20 cellular contexts compared by ENCODE assay signal in genomic region chr2:15092691-15093090, GRCh38.
A peak's percentile ranks its signal among the peaks of the same experiment; 100 is the strongest.
DNase-seq lines count a peak whose midpoint lies in the region; ATAC-seq and TF ChIP-seq lines count a peak whose summit lies in the region.
"Had no signal": no experiment of that assay in that cellular context is flagged by ENCODE, and none has a peak within 500 bp of the region (broad histone marks: within the 10 kb centered on the region; RNA-seq: fewer than 3 reads in every experiment).

No MANE protein-coding gene starts in this region.

- DNase-seq in AG04450 (ENCODE audit: low read depth, low spot score) (no peak), HS-27A (ENCODE audit: low read depth) (peak; percentile 29), amniotic epithelial cell (ENCODE audit: low read depth) (peak; percentile 52), fibroblast of the conjunctiva (ENCODE audit: low read depth) (peak; percentile 16), left ventricle myocardium superior (no peak), amniotic stem cell (lab: John Stamatoyannopoulos, UW) (no peak)
- DNase-seq: activated CD4-positive, alpha-beta T cell treated with anti-CD3 and anti-CD28 coated beads, Interleukin-2, amount 50 U/mL, for 4 hours; activated CD8-positive, alpha-beta memory T cell treated with anti-CD3 and anti-CD28 coated beads, Interleukin-2, amount 50 U/mL, for 4 hours; foreskin melanocyte; H9; left lung; NCI-H1105; NCI-H2081; NCI-H446 had no signal

- H3K27ac ChIP-seq in AG04450 (ENCODE audit: low read depth, low read length): peak overlapping the region; percentile 11
- H3K27ac ChIP-seq: left lung, SJSA1 had no signal

- POLR2A ChIA-PET in AG04450 (lab: Yijun Ruan, JAX): no interaction called here

- H3K27me3 ChIP-seq in AG04450 (ENCODE audit: control insufficient read depth, insufficient read depth, low read length): peaks cover 2% of the 10 kb centered on the region
- H3K27me3 ChIP-seq: left lung, SJSA1 had no signal

- CTCF ChIA-PET in AG04450 (lab: Charles Lee): no interaction called here

- no peak for TF ChIP-seq CTCF in AG04450 (IDR thresholded peaks at IDR 0.05; ENCODE audit: low read depth, low read length)

- ATAC-seq in left ventricle myocardium superior: no peak
- ATAC-seq in SK-N-SH treated with all-trans-retinoic acid at 6 μM for 48 hours: no peak
- no peak for ATAC-seq in GM18511 (IDR thresholded peaks at IDR 0.05; ENCODE audit: unreplicated experiment)
- ATAC-seq: left lung; natural killer cell treated with Interleukin-12 subunit alpha and Interleukin-12 subunit beta and Interleukin-15 and Interleukin-18, amount 100 ng/mL, for 72 hours; Panc1; sciatic nerve had no signal

- intact Hi-C loops in left ventricle myocardium superior (cut with micrococcal nuclease): no loop called here

- no peak overlapping the region for H3K4me3 ChIP-seq in AG04450 (ENCODE audit: low read depth, low read length)
- H3K4me3 ChIP-seq: left lung, SJSA1 had no signal

- H3K9me3 ChIP-seq in AG04450 (ENCODE audit: control insufficient read depth, insufficient read depth, low read length): no peaks in the 10 kb centered on the region
- H3K9me3 ChIP-seq: left lung, SJSA1 had no signal

TF ChIP-seq in SK-N-SH treated with all-trans-retinoic acid at 6 μM for 48 hours, 23 proteins besides CTCF, POLR2A, EP300 and RAD21:
- no peak for TF ChIP-seq ZNF70 (CRISPR knock-in tag; IDR thresholded peaks at IDR 0.05)
- TF ChIP-seq TOX (CRISPR knock-in tag; IDR thresholded peaks at IDR 0.05; ENCODE audit: borderline replicate concordance): no peak
- no peak for TF ChIP-seq CSDC2 (CRISPR knock-in tag; IDR thresholded peaks at IDR 0.05)
- TF ChIP-seq TSHZ2 (CRISPR knock-in tag; IDR thresholded peaks at IDR 0.05): no peak
- TF ChIP-seq ZC3H10 (CRISPR knock-in tag; IDR thresholded peaks at IDR 0.05): no peak
- TF ChIP-seq GLIS3 (CRISPR knock-in tag; IDR thresholded peaks at IDR 0.05): no peak
- TF ChIP-seq CSRNP3 (CRISPR knock-in tag; IDR thresholded peaks at IDR 0.05): no peak
- no peak for TF ChIP-seq TCF4 (CRISPR knock-in tag; IDR thresholded peaks at IDR 0.05; ENCODE audit: borderline replicate concordance)
- no peak for TF ChIP-seq POU6F1 (CRISPR knock-in tag; IDR thresholded peaks at IDR 0.05; ENCODE audit: borderline replicate concordance, low read depth)
- TF ChIP-seq ISL1 (CRISPR knock-in tag; IDR thresholded peaks at IDR 0.05): no peak
- TF ChIP-seq BACH2 (CRISPR knock-in tag; IDR thresholded peaks at IDR 0.05; ENCODE audit: borderline replicate concordance): no peak
- TF ChIP-seq RARB (CRISPR knock-in tag; IDR thresholded peaks at IDR 0.05): no peak
- no peak for TF ChIP-seq ZNF8 (CRISPR knock-in tag; IDR thresholded peaks at IDR 0.05)
- TF ChIP-seq ZFP3 (CRISPR knock-in tag; IDR thresholded peaks at IDR 0.05): no peak
- TF ChIP-seq ZFP30 (CRISPR knock-in tag; IDR thresholded peaks at IDR 0.05): no peak
- no peak for TF ChIP-seq SNAI2 (CRISPR knock-in tag; IDR thresholded peaks at IDR 0.05)
- no peak for TF ChIP-seq PATZ1 (CRISPR knock-in tag; IDR thresholded peaks at IDR 0.05; ENCODE audit: borderline replicate concordance)
- TF ChIP-seq CREB5 (CRISPR knock-in tag; IDR thresholded peaks at IDR 0.05; ENCODE audit: low read depth): no peak
- no peak for TF ChIP-seq PPARA (CRISPR knock-in tag; IDR thresholded peaks at IDR 0.05; ENCODE audit: borderline replicate concordance)
- no peak for TF ChIP-seq ARNTL (CRISPR knock-in tag; IDR thresholded peaks at IDR 0.05; ENCODE audit: borderline replicate concordance, low read depth)

Comparison
In these comparisons a context has a peak if more than half of its experiments do, and no peak if none do; other contexts are left out.
1. DNase-seq: peak in HS-27A (single experiment), amniotic epithelial cell (single experiment) and fibroblast of the conjunctiva (single experiment); none in AG04450 (single experiment), left ventricle myocardium superior (single experiment) and amniotic stem cell (single experiment).